3 cellular contexts compared by ENCODE assay signal in the genomic region with DNA sequence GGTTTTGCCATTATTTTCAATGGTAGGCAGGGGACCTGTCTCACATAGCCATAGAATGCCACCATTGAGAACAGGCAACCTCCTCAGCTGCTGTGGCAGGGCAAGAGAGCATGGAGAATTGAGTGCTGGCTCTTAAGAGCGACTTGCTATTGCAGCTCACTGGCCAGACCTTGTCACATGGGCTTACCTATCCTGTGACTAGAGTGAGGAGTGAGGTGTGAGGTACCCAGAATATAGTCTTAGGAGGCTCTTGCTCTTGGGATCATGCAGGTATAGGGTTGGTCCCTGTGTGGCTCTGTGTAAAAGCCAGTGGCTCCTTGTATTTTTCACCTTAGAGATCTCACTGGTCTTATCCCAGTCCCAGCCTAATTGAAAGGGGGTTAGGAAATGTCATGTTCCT.
TF ChIP-seq lines count a peak whose summit lies in the region.

No MANE protein-coding gene starts in this region.

TF ChIP-seq in GM23338, 12 proteins besides CTCF, POLR2A, EP300 and RAD21 (continues in another document):
- no peak for TF ChIP-seq NANOG (IDR thresholded peaks at IDR 0.05; ENCODE audit: borderline replicate concordance)
- no peak for TF ChIP-seq JUNB (IDR thresholded peaks at IDR 0.05; ENCODE audit: unreplicated experiment)
- TF ChIP-seq ZNF114 (CRISPR knock-in tag; IDR thresholded peaks at IDR 0.05): no peak
- TF ChIP-seq POLR2AphosphoS5 (IDR thresholded peaks at IDR 0.05; ENCODE audit: low read depth): no peak
- no peak for TF ChIP-seq STAT1 (IDR thresholded peaks at IDR 0.05; ENCODE audit: unreplicated experiment)
- TF ChIP-seq, protein P1, sequence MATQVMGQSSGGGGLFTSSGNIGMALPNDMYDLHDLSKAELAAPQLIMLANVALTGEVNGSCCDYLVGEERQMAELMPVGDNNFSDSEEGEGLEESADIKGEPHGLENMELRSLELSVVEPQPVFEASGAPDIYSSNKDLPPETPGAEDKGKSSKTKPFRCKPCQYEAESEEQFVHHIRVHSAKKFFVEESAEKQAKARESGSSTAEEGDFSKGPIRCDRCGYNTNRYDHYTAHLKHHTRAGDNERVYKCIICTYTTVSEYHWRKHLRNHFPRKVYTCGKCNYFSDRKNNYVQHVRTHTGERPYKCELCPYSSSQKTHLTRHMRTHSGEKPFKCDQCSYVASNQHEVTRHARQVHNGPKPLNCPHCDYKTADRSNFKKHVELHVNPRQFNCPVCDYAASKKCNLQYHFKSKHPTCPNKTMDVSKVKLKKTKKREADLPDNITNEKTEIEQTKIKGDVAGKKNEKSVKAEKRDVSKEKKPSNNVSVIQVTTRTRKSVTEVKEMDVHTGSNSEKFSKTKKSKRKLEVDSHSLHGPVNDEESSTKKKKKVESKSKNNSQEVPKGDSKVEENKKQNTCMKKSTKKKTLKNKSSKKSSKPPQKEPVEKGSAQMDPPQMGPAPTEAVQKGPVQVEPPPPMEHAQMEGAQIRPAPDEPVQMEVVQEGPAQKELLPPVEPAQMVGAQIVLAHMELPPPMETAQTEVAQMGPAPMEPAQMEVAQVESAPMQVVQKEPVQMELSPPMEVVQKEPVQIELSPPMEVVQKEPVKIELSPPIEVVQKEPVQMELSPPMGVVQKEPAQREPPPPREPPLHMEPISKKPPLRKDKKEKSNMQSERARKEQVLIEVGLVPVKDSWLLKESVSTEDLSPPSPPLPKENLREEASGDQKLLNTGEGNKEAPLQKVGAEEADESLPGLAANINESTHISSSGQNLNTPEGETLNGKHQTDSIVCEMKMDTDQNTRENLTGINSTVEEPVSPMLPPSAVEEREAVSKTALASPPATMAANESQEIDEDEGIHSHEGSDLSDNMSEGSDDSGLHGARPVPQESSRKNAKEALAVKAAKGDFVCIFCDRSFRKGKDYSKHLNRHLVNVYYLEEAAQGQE (IDR thresholded peaks at IDR 0.05; ENCODE audit: unreplicated experiment): no peak
- no peak for TF ChIP-seq ETS1 (IDR thresholded peaks at IDR 0.05)

TF ChIP-seq in WTC11, 78 proteins besides CTCF, POLR2A, EP300 and RAD21:
- no peak for TF ChIP-seq ZNF396 (CRISPR knock-in tag; IDR thresholded peaks at IDR 0.05; ENCODE audit: borderline replicate concordance)
- TF ChIP-seq ZNF512 (CRISPR knock-in tag; IDR thresholded peaks at IDR 0.05; ENCODE audit: borderline replicate concordance): no peak
- no peak for TF ChIP-seq KAT7 (CRISPR knock-in tag; IDR thresholded peaks at IDR 0.05; ENCODE audit: borderline replicate concordance)
- TF ChIP-seq ZNF263 (CRISPR knock-in tag; IDR thresholded peaks at IDR 0.05; ENCODE audit: low read depth): no peak
- no peak for TF ChIP-seq NR3C1 (CRISPR knock-in tag; conservative IDR thresholded peaks at IDR 0.05; ENCODE audit: low read depth)
- TF ChIP-seq, protein P2, sequence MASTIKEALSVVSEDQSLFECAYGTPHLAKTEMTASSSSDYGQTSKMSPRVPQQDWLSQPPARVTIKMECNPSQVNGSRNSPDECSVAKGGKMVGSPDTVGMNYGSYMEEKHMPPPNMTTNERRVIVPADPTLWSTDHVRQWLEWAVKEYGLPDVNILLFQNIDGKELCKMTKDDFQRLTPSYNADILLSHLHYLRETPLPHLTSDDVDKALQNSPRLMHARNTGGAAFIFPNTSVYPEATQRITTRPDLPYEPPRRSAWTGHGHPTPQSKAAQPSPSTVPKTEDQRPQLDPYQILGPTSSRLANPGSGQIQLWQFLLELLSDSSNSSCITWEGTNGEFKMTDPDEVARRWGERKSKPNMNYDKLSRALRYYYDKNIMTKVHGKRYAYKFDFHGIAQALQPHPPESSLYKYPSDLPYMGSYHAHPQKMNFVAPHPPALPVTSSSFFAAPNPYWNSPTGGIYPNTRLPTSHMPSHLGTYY (CRISPR knock-in tag; IDR thresholded peaks at IDR 0.05): no peak
- no peak for TF ChIP-seq NR2C2 (CRISPR knock-in tag; IDR thresholded peaks at IDR 0.05)
- no peak for TF ChIP-seq ZNF317 (CRISPR knock-in tag; IDR thresholded peaks at IDR 0.05; ENCODE audit: borderline replicate concordance, low read depth)
- no peak for TF ChIP-seq RORB (CRISPR knock-in tag; IDR thresholded peaks at IDR 0.05)
- no peak for TF ChIP-seq ETV6 (CRISPR knock-in tag; IDR thresholded peaks at IDR 0.05)
- TF ChIP-seq AR (CRISPR knock-in tag; IDR thresholded peaks at IDR 0.05): no peak
- no peak for TF ChIP-seq ATF1 (CRISPR knock-in tag; IDR thresholded peaks at IDR 0.05)
- TF ChIP-seq, protein P3, sequence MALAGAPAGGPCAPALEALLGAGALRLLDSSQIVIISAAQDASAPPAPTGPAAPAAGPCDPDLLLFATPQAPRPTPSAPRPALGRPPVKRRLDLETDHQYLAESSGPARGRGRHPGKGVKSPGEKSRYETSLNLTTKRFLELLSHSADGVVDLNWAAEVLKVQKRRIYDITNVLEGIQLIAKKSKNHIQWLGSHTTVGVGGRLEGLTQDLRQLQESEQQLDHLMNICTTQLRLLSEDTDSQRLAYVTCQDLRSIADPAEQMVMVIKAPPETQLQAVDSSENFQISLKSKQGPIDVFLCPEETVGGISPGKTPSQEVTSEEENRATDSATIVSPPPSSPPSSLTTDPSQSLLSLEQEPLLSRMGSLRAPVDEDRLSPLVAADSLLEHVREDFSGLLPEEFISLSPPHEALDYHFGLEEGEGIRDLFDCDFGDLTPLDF (CRISPR knock-in tag; IDR thresholded peaks at IDR 0.05): no peak
- no peak for TF ChIP-seq USF2 (CRISPR knock-in tag; IDR thresholded peaks at IDR 0.05)
- TF ChIP-seq OVOL2 (CRISPR knock-in tag; IDR thresholded peaks at IDR 0.05; ENCODE audit: borderline replicate concordance): no peak
- no peak for TF ChIP-seq CREM (CRISPR knock-in tag; IDR thresholded peaks at IDR 0.05)

TF ChIP-seq in H1, 55 proteins besides CTCF, POLR2A, EP300 and RAD21:
- no peak for TF ChIP-seq TBP (IDR thresholded peaks at IDR 0.05; ENCODE audit: low read depth, low read length)
- TF ChIP-seq EGR1 (IDR thresholded peaks at IDR 0.05; ENCODE audit: borderline replicate concordance, low read depth, low read length): no peak
- TF ChIP-seq SUZ12 (IDR thresholded peaks at IDR 0.05; ENCODE audit: low read length): no peak
- TF ChIP-seq JUN (IDR thresholded peaks at IDR 0.05; ENCODE audit: low read depth, low read length): no peak
- no peak for TF ChIP-seq KDM4A (IDR thresholded peaks at IDR 0.05; ENCODE audit: low read depth, low read length, severe bottlenecking)
- no peak for TF ChIP-seq PHF8 (conservative IDR thresholded peaks at IDR 0.05; ENCODE audit: low read depth, low read length)
- TF ChIP-seq ATF3 (IDR thresholded peaks at IDR 0.05; ENCODE audit: insufficient read depth, low read depth, low read length): no peak
- TF ChIP-seq NRF1 (IDR thresholded peaks at IDR 0.05; ENCODE audit: low read depth, low read length): no peak
- no peak for TF ChIP-seq YY1 (IDR thresholded peaks at IDR 0.05; ENCODE audit: low read depth, low read length)
- TF ChIP-seq ZNF274 (IDR thresholded peaks at IDR 0.05; ENCODE audit: borderline replicate concordance, extremely low read depth, low read length): no peak
- TF ChIP-seq GTF2F1 (IDR thresholded peaks at IDR 0.05; ENCODE audit: borderline replicate concordance, low read depth, low read length): no peak
- TF ChIP-seq, protein P4, sequence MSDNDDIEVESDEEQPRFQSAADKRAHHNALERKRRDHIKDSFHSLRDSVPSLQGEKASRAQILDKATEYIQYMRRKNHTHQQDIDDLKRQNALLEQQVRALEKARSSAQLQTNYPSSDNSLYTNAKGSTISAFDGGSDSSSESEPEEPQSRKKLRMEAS (IDR thresholded peaks at IDR 0.05): no peak
- TF ChIP-seq TAF1 (IDR thresholded peaks at IDR 0.05; ENCODE audit: low read depth, low read length): no peak
- TF ChIP-seq MAFK (IDR thresholded peaks at IDR 0.05; ENCODE audit: low read depth, low read length): no peak
- no peak for TF ChIP-seq SRF (IDR thresholded peaks at IDR 0.05; ENCODE audit: low read depth, low read length)
- TF ChIP-seq HDAC6 (IDR thresholded peaks at IDR 0.05; ENCODE audit: low read depth, low read length): no peak
- TF ChIP-seq SIX5 (IDR thresholded peaks at IDR 0.05; ENCODE audit: low read depth, low read length): no peak
- no peak for TF ChIP-seq SP1 (IDR thresholded peaks at IDR 0.05; ENCODE audit: low read depth, low read length)
- TF ChIP-seq HDAC2 (IDR thresholded peaks at IDR 0.05; ENCODE audit: borderline replicate concordance in 1 of 2, low read depth in 2 of 2, low read length in 2 of 2): no peak
